In genomic region chr2:215878476-215879063, GRCh38 we compare ENCODE assay signal across 18 cellular contexts.
DNase-seq lines count a peak whose midpoint lies in the region; ATAC-seq, FAIRE-seq and TF ChIP-seq lines count a peak whose summit lies in the region.
"Had no signal": no experiment of that assay in that cellular context is flagged by ENCODE, and none has a peak within 500 bp of the region (broad histone marks: within the 10 kb centered on the region; RNA-seq: fewer than 3 reads in every experiment).

No MANE protein-coding gene starts in this region.

- TF ChIP-seq CTCF in hepatocyte (IDR thresholded peaks at IDR 0.05; ENCODE audit: poor library complexity) = no peak

- H4K20me1 ChIP-seq in hepatocyte (ENCODE audit: insufficient read depth, poor library complexity, severe bottlenecking) = no peaks in the 10 kb centered on the region

- H2AFZ ChIP-seq in hepatocyte = no peak overlapping the region

- no peaks in the 10 kb centered on the region for H3K79me2 ChIP-seq in hepatocyte

- ATAC-seq in GM19324 (IDR thresholded peaks at IDR 0.05; ENCODE audit: low FRiP score, unreplicated experiment) (no peak), GM21447 (IDR thresholded peaks at IDR 0.05; ENCODE audit: unreplicated experiment) (no peak)
- ATAC-seq: WTC11 had no signal

- H3K27ac ChIP-seq in hepatocyte = peak overlapping the region; percentile 45
- no peak overlapping the region for H3K27ac ChIP-seq in small intestine (ENCODE audit: low read depth in 1 of 2, low read length in 1 of 2)
- H3K27ac ChIP-seq: HL-60 had no signal

- WGBS in hepatocyte (ENCODE audit: low lambda C conversion rate, missing lambda C conversion rate) = 87% methylated on average over 4 of the region's 4 CpGs
- WGBS in small intestine, 3 donors = 82 to 90% (median 88%) methylated on average over 4 of the region's 4 CpGs

- CTCF ChIA-PET in HEK293T (lab: Yijun Ruan, JAX) = no interaction called here

- H3K27me3 ChIP-seq in hepatocyte (no peaks in the 10 kb centered on the region), small intestine (ENCODE audit: control insufficient read depth in 2 of 2, insufficient read depth in 2 of 2, low read length in 2 of 2) (no peaks in the 10 kb centered on the region)

- no peak overlapping the region for H3K4me3 ChIP-seq in hepatocyte
- no peak overlapping the region for H3K4me3 ChIP-seq in small intestine (ENCODE audit: low read depth in 1 of 2, low read length in 2 of 2)

- no peaks in the 10 kb centered on the region for H3K9me2 ChIP-seq in hepatocyte (replicated peaks; ENCODE audit: insufficient read depth)

- no peaks in the 10 kb centered on the region for H3K36me3 ChIP-seq in hepatocyte (replicated peaks; ENCODE audit: insufficient read depth, low read depth)
- no peaks in the 10 kb centered on the region for H3K36me3 ChIP-seq in small intestine (ENCODE audit: control insufficient read depth in 2 of 2, insufficient read depth in 2 of 2, low read length in 2 of 2)

- no peak overlapping the region for H3K4me2 ChIP-seq in hepatocyte

- FAIRE-seq in small intestine (lab: Jason Lieb, UNC) = no peak
- FAIRE-seq: GM18507, islet of Langerhans had no signal

- no peaks in the 10 kb centered on the region for H3K4me1 ChIP-seq in hepatocyte (ENCODE audit: insufficient read depth)
- no peaks in the 10 kb centered on the region for H3K4me1 ChIP-seq in small intestine (ENCODE audit: control insufficient read depth in 2 of 2, insufficient read depth in 1 of 2, low read depth in 1 of 2, low read length in 1 of 2)

- DNase-seq in AG20443 (ENCODE audit: low spot score) = peak; percentile 29
- DNase-seq in HEK293T (ENCODE audit: extremely low spot score) = no peak
- DNase-seq in astrocyte of the hippocampus (ENCODE audit: low read depth, low spot score) = peak; percentile 15
- no peak for DNase-seq in hepatocyte (ENCODE audit: low spot score)
- DNase-seq in small intestine = no peak
- DNase-seq in activated gamma-delta T cell treated with Interleukin-2 at 50 U/mL for 16 hours = no peak
- DNase-seq: activated CD8-positive, alpha-beta memory T cell treated with anti-CD3 and anti-CD28 coated beads for 24 hours; amygdala; head of caudate nucleus; KBM-7; NCI-H1417; NK-92 treated with Interleukin-12 subunit alpha and Interleukin-12 subunit beta, amount 100 ng/mL, for 24 hours had no signal

- POLR2A ChIA-PET in HEK293T (lab: Yijun Ruan, JAX) = no interaction called here

- H3K9me3 ChIP-seq in hepatocyte (ENCODE audit: low read depth) (no peaks in the 10 kb centered on the region), small intestine (ENCODE audit: control insufficient read depth, low read depth) (no peaks in the 10 kb centered on the region)

TF ChIP-seq in HEK293T, 16 proteins besides CTCF, POLR2A, EP300 and RAD21:
- TF ChIP-seq NFRKB (IDR thresholded peaks at IDR 0.05) (no peak), FOXA1 (IDR thresholded peaks at IDR 0.05) (no peak), ELF4 (IDR thresholded peaks at IDR 0.05) (peak; percentile 53; the same call in 1 of the 2 replicates)

Comparison
In these comparisons a context has a peak if more than half of its experiments do, and no peak if none do; other contexts are left out.
1. DNase-seq: peak in AG20443 (single experiment) and astrocyte of the hippocampus (single experiment); none in HEK293T (single experiment), hepatocyte (single experiment), small intestine (single experiment) and activated gamma-delta T cell treated with Interleukin-2 at 50 U/mL for 16 hours (single experiment).